In the genomic region with DNA sequence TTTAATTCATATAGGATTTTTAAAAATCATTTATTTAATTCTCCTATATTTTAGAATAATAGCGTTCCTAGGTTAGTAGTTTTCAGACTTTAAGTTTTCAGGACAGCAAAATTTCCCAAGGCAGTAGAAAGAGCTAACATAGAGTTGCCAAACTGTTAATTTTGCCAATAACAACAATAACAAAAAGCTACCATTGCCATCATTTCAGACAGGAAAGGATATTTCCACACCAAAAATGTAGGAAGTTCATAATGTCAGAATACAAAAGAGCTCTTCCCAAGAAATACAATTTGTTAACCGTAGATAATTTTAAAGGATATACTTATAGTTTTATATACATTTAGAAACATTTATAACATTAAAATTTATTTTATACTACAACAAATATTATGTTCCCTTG, we compare ENCODE assay signal across 1 cellular context.
TF ChIP-seq lines count a peak whose summit lies in the region.

No MANE protein-coding gene starts in this region.

TF ChIP-seq in neural cell, 6 proteins besides CTCF, POLR2A, EP300 and RAD21:
- TF ChIP-seq, protein P1, sequence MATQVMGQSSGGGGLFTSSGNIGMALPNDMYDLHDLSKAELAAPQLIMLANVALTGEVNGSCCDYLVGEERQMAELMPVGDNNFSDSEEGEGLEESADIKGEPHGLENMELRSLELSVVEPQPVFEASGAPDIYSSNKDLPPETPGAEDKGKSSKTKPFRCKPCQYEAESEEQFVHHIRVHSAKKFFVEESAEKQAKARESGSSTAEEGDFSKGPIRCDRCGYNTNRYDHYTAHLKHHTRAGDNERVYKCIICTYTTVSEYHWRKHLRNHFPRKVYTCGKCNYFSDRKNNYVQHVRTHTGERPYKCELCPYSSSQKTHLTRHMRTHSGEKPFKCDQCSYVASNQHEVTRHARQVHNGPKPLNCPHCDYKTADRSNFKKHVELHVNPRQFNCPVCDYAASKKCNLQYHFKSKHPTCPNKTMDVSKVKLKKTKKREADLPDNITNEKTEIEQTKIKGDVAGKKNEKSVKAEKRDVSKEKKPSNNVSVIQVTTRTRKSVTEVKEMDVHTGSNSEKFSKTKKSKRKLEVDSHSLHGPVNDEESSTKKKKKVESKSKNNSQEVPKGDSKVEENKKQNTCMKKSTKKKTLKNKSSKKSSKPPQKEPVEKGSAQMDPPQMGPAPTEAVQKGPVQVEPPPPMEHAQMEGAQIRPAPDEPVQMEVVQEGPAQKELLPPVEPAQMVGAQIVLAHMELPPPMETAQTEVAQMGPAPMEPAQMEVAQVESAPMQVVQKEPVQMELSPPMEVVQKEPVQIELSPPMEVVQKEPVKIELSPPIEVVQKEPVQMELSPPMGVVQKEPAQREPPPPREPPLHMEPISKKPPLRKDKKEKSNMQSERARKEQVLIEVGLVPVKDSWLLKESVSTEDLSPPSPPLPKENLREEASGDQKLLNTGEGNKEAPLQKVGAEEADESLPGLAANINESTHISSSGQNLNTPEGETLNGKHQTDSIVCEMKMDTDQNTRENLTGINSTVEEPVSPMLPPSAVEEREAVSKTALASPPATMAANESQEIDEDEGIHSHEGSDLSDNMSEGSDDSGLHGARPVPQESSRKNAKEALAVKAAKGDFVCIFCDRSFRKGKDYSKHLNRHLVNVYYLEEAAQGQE (IDR thresholded peaks at IDR 0.05; ENCODE audit: borderline replicate concordance), result no peak
- TF ChIP-seq TAF1 (IDR thresholded peaks at IDR 0.05; ENCODE audit: low read depth) (no peak), SMC3 (conservative IDR thresholded peaks at IDR 0.05; ENCODE audit: poor library complexity) (no peak), EZH2 (IDR thresholded peaks at IDR 0.05; ENCODE audit: borderline replicate concordance, insufficient read depth, low read length, poor library complexity, severe bottlenecking) (no peak), MXI1 (conservative IDR thresholded peaks at IDR 0.05; ENCODE audit: poor library complexity, severe bottlenecking) (no peak), POLR2AphosphoS5 (IDR thresholded peaks at IDR 0.05) (no peak)
